In genomic region chr17:50884354-50885311, GRCh38 we compare ENCODE assay signal across 12 cellular contexts. TPM values are rescaled to one million over a fixed set of nuclear protein-coding genes. Genes with fewer than 3 reads are reported as not detected.
DNase-seq lines count a peak whose midpoint lies in the region; ATAC-seq, FAIRE-seq and TF ChIP-seq lines count a peak whose summit lies in the region.
"Had no signal": no experiment of that assay in that cellular context is flagged by ENCODE, and none has a peak within 500 bp of the region (broad histone marks: within the 10 kb centered on the region; RNA-seq: fewer than 3 reads in every experiment).

No MANE protein-coding gene starts in this region.

- H3K79me2 ChIP-seq in astrocyte (ENCODE audit: insufficient read depth, low read length), result no peaks in the 10 kb centered on the region

- peak; percentile 44 for DNase-seq in HuH-7 (ENCODE audit: low spot score)
- peak; percentile 52 for DNase-seq in astrocyte (ENCODE audit: low read depth)
- DNase-seq in left colon, result peak; percentile 38 to 64
- DNase-seq in dedifferentiated amniotic fluid mesenchymal stem cell (ENCODE audit: extremely low spot score), result no peak
- DNase-seq in activated CD4-positive, CD25-positive, alpha-beta regulatory T cell treated with anti-CD3 and anti-CD28 coated beads, Interleukin-2, amount 50 U/mL, for 72 hours, result no peak
- DNase-seq in NCI-H1105 (lab: John Stamatoyannopoulos, UW), result no peak
- DNase-seq: activated CD8-positive, alpha-beta T cell treated with anti-CD3 and anti-CD28 coated beads, Interleukin-2, amount 10 ng/mL, durations not matched to agents 7 days and 5 days; NCI-H1694; SHP77 had no signal

- H3K9me3 ChIP-seq in astrocyte (ENCODE audit: insufficient read depth, low read depth, low read length), result peaks cover 3% of the 10 kb centered on the region

- no peaks in the 10 kb centered on the region for H3K36me3 ChIP-seq in astrocyte (ENCODE audit: insufficient read depth, low read length)
- H3K36me3 ChIP-seq: HAP-1 had no signal

- FAIRE-seq in astrocyte (lab: Jason Lieb, UNC), result no peak

- H3K9me3 Mint-ChIP-seq in astrocyte (ENCODE audit: unreplicated experiment), result peaks cover 3% of the 10 kb centered on the region

- peak overlapping the region; percentile 51 for H3K27ac Mint-ChIP-seq in astrocyte (ENCODE audit: unreplicated experiment)
- H3K27ac Mint-ChIP-seq: activated CD8-positive, alpha-beta T cell treated with anti-CD3 and anti-CD28 coated beads, Interleukin-2, amount 10 ng/mL, durations not matched to agents 7 days and 5 days had no signal

- H3K27ac ChIP-seq in astrocyte (ENCODE audit: low read depth, low read length) (no peak overlapping the region), skin epidermis (peak overlapping the region in 15 of 21 experiments; percentile 3 to 73 (median 42))

- intact Hi-C loops in left colon (cut with DNase I, micrococcal nuclease), result no loop called here

- no peaks in the 10 kb centered on the region for H4K20me1 ChIP-seq in astrocyte (ENCODE audit: insufficient read depth, low read length)

- peaks cover 16% of the 10 kb centered on the region for H3K4me1 Mint-ChIP-seq in astrocyte (ENCODE audit: low read depth, unreplicated experiment)

- no peaks in the 10 kb centered on the region for H3K36me3 Mint-ChIP-seq in astrocyte (ENCODE audit: low read depth, unreplicated experiment)

- H2AFZ ChIP-seq in astrocyte (ENCODE audit: low read depth, low read length), result no peak overlapping the region

- H3K4me2 ChIP-seq in astrocyte (ENCODE audit: low read length), result no peak overlapping the region

- peaks cover 3% of the 10 kb centered on the region for H3K4me1 ChIP-seq in astrocyte (ENCODE audit: insufficient read depth, low read length)
- H3K4me1 ChIP-seq: HAP-1 had no signal

- H3K4me3 ChIP-seq in astrocyte (ENCODE audit: insufficient read depth, low read depth, low read length) (no peak overlapping the region), skin epidermis (no peak overlapping the region)
- H3K4me3 ChIP-seq: HAP-1 had no signal

- peaks cover 4% of the 10 kb centered on the region for H3K27me3 Mint-ChIP-seq in astrocyte (ENCODE audit: low read depth, unreplicated experiment)

- TF ChIP-seq CTCF in astrocyte (IDR thresholded peaks at IDR 0.05; ENCODE audit: insufficient read depth, low read depth, low read length), result no peak

- H3K27me3 ChIP-seq in astrocyte (ENCODE audit: insufficient read depth, low read length), result no peaks in the 10 kb centered on the region

- H3K4me3 Mint-ChIP-seq in astrocyte (ENCODE audit: unreplicated experiment), result no peak overlapping the region
- H3K4me3 Mint-ChIP-seq: activated CD8-positive, alpha-beta T cell treated with anti-CD3 and anti-CD28 coated beads, Interleukin-2, amount 10 ng/mL, durations not matched to agents 7 days and 5 days had no signal

- ATAC-seq in left colon (peak; percentile 95), HG03442 (IDR thresholded peaks at IDR 0.05; ENCODE audit: unreplicated experiment) (no peak)
- ATAC-seq: activated CD8-positive, alpha-beta T cell treated with anti-CD3 and anti-CD28 coated beads, Interleukin-2, amount 10 ng/mL, durations not matched to agents 7 days and 5 days had no signal

- H3K9ac ChIP-seq in astrocyte (ENCODE audit: low read length), result no peak overlapping the region

RNA-seq across cellular contexts. Expression of gene TOB1, which starts 18.5 kb away (rescaled TPM):
- total RNA-seq in astrocyte, result 59.1 and 71.6 TPM in 2 replicates
- 100 to 1,000 TPM; 138 to 175 TPM for total RNA-seq in left colon

RNA-seq across cellular contexts. Expression of gene WFIKKN2, which starts 49.2 kb away (rescaled TPM):
- 0.07 TPM in 1 of 2 replicates, not detected in the other for total RNA-seq in astrocyte
- under 1 TPM; 0.06 to 0.08 TPM for total RNA-seq in left colon
- total RNA-seq: activated CD8-positive, alpha-beta T cell treated with anti-CD3 and anti-CD28 coated beads, Interleukin-2, amount 10 ng/mL, durations not matched to agents 7 days and 5 days had no signal

Comparison
In these comparisons a context has a peak if more than half of its experiments do, and no peak if none do; other contexts are left out.
1. DNase-seq: peak in HuH-7 (single experiment), astrocyte (single experiment) and left colon (2 of 2); none in dedifferentiated amniotic fluid mesenchymal stem cell (single experiment), activated CD4-positive, CD25-positive, alpha-beta regulatory T cell treated with anti-CD3 and anti-CD28 coated beads, Interleukin-2, amount 50 U/mL, for 72 hours (single experiment) and NCI-H1105 (single experiment).